In genomic region chr19:57410748-57411671, GRCh38 we compare ENCODE assay signal across 1 cellular context.
TF ChIP-seq lines count a peak whose summit lies in the region.

Gene ZNF17, plus strand, starts transcription at chr19:57411161. Its CDS starts 2,455 bp downstream, at chr19:57413616.

TF ChIP-seq in K562, 482 proteins besides CTCF, POLR2A, EP300 and RAD21 (continued from another document and continues in another):
- peak; percentile 74 for TF ChIP-seq ARID4B (CRISPR knock-in tag; IDR thresholded peaks at IDR 0.05)
- TF ChIP-seq MLX (CRISPR knock-in tag; conservative IDR thresholded peaks at IDR 0.05) = no peak
- TF ChIP-seq KDM2B (CRISPR knock-in tag; IDR thresholded peaks at IDR 0.05) = no peak
- no peak for TF ChIP-seq RFX5 (IDR thresholded peaks at IDR 0.05; ENCODE audit: low read depth, low read length)
- TF ChIP-seq PHF8 (IDR thresholded peaks at IDR 0.05; ENCODE audit: borderline replicate concordance, low read length) = peak; percentile 90; the same call in 1 of the 2 replicates
- no peak for TF ChIP-seq MEF2D (tag; conservative IDR thresholded peaks at IDR 0.05; ENCODE audit: low read depth)
- TF ChIP-seq ETV6 (IDR thresholded peaks at IDR 0.05; ENCODE audit: borderline replicate concordance in 1 of 2, low read depth in 2 of 2, low read length in 1 of 2) = no peak
- no peak for TF ChIP-seq ETV6 (CRISPR knock-in tag; IDR thresholded peaks at IDR 0.05; ENCODE audit: borderline replicate concordance)
- TF ChIP-seq MYC (IDR thresholded peaks at IDR 0.05; ENCODE audit: low read depth, low read length) = peak; percentile 15; the same call in 1 of the 2 replicates
- TF ChIP-seq MYC (CRISPR knock-in tag; IDR thresholded peaks at IDR 0.05; ENCODE audit: borderline replicate concordance, low read depth) = peak; percentile 80; the same call in 1 of the 2 replicates
- no peak for TF ChIP-seq REST (CRISPR knock-in tag; IDR thresholded peaks at IDR 0.05; ENCODE audit: low read depth)
- TF ChIP-seq MED1 (CRISPR knock-in tag; IDR thresholded peaks at IDR 0.05; ENCODE audit: borderline replicate concordance) = no peak
- TF ChIP-seq MAX (CRISPR knock-in tag; IDR thresholded peaks at IDR 0.05) = peak; percentile 47; the same call in 1 of the 2 replicates
- TF ChIP-seq RCOR1 (IDR thresholded peaks at IDR 0.05; ENCODE audit: borderline replicate concordance in 1 of 2, low read depth in 2 of 2, low read length in 2 of 2) = no peak
- no peak for TF ChIP-seq BCOR (IDR thresholded peaks at IDR 0.05)
- TF ChIP-seq AFF4 (CRISPR knock-in tag; IDR thresholded peaks at IDR 0.05) = no peak
- no peak for TF ChIP-seq GABPB2 (CRISPR knock-in tag; conservative IDR thresholded peaks at IDR 0.05)
- 0 out of 2 replicates have a peak, but pooled peaks have one; percentile 30 for TF ChIP-seq ZNF197 (CRISPR knock-in tag; IDR thresholded peaks at IDR 0.05; ENCODE audit: low read depth)
- peak; percentile 79 for TF ChIP-seq FOS (IDR thresholded peaks at IDR 0.05; ENCODE audit: extremely low read depth, insufficient read length)
- TF ChIP-seq MXI1 (IDR thresholded peaks at IDR 0.05; ENCODE audit: low read depth, low read length) = 0 out of 2 replicates have a peak, but pooled peaks have one; percentile 14
- TF ChIP-seq ARHGAP35 (IDR thresholded peaks at IDR 0.05; ENCODE audit: partially characterized antibody) = no peak
- peak; percentile 62 for TF ChIP-seq RBFOX2 (IDR thresholded peaks at IDR 0.05; ENCODE audit: low read depth, low read length)
- TF ChIP-seq ESRRA (IDR thresholded peaks at IDR 0.05; ENCODE audit: borderline replicate concordance, low read depth) = peak; percentile 42
- no peak for TF ChIP-seq HINFP (tag; conservative IDR thresholded peaks at IDR 0.05; ENCODE audit: low read depth)
- TF ChIP-seq MIER1 (IDR thresholded peaks at IDR 0.05; ENCODE audit: low read depth) = no peak
- peak; percentile 49; the same call in 1 of the 2 replicates for TF ChIP-seq MTA3 (IDR thresholded peaks at IDR 0.05; ENCODE audit: borderline replicate concordance)
- peak; percentile 82 for TF ChIP-seq NR2C1 (IDR thresholded peaks at IDR 0.05)
- TF ChIP-seq NR2C1 (tag; IDR thresholded peaks at IDR 0.05) = peak; percentile 91
- no peak for TF ChIP-seq ARID1B (IDR thresholded peaks at IDR 0.05)
- TF ChIP-seq ZNF41 (CRISPR knock-in tag; conservative IDR thresholded peaks at IDR 0.05) = no peak
- peak; percentile 90 for TF ChIP-seq ZNF143 (CRISPR knock-in tag; IDR thresholded peaks at IDR 0.05)
- no peak for TF ChIP-seq MAFF (IDR thresholded peaks at IDR 0.05; ENCODE audit: low read length)
- TF ChIP-seq ATF3 (IDR thresholded peaks at IDR 0.05) = no peak
- no peak for TF ChIP-seq ATF3 (CRISPR knock-in tag; conservative IDR thresholded peaks at IDR 0.05)
- no peak for TF ChIP-seq ZNF224 (CRISPR knock-in tag; IDR thresholded peaks at IDR 0.05)
- no peak for TF ChIP-seq PBX2 (CRISPR knock-in tag; IDR thresholded peaks at IDR 0.05; ENCODE audit: low read depth)
- peak; percentile 97 for TF ChIP-seq PBX2 (tag; conservative IDR thresholded peaks at IDR 0.05; ENCODE audit: low read depth)
- TF ChIP-seq RBM17 (IDR thresholded peaks at IDR 0.05; ENCODE audit: borderline replicate concordance, low read depth, low read length) = no peak
- no peak for TF ChIP-seq KLF6 (CRISPR knock-in tag; IDR thresholded peaks at IDR 0.05; ENCODE audit: borderline replicate concordance)
- TF ChIP-seq EP400 (IDR thresholded peaks at IDR 0.05) = peak; percentile 65; the same call in 1 of the 2 replicates
- no peak for TF ChIP-seq ZNF551 (CRISPR knock-in tag; IDR thresholded peaks at IDR 0.05)
- TF ChIP-seq EGR1 (conservative IDR thresholded peaks at IDR 0.05) = peak; percentile 67
- no peak for TF ChIP-seq MXD1 (CRISPR knock-in tag; IDR thresholded peaks at IDR 0.05; ENCODE audit: borderline replicate concordance, poor library complexity, severe bottlenecking)
- TF ChIP-seq TBP (optimal IDR thresholded peaks at IDR 0.05; ENCODE audit: low read depth, low read length) = peak; percentile 48
